ENCODE assay signal across 17 cellular contexts in genomic region chr16:7452090-7452489, GRCh38.
A peak's percentile ranks its signal among the peaks of the same experiment; 100 is the strongest.
DNase-seq lines count a peak whose midpoint lies in the region; ATAC-seq and TF ChIP-seq lines count a peak whose summit lies in the region.
"Had no signal": no experiment of that assay in that cellular context is flagged by ENCODE, and none has a peak within 500 bp of the region (broad histone marks: within the 10 kb centered on the region; RNA-seq: fewer than 3 reads in every experiment).

No MANE protein-coding gene starts in this region.

- H3K36me3 ChIP-seq in GM23338 (ENCODE audit: insufficient read depth) (no peaks in the 10 kb centered on the region), neural cell (ENCODE audit: insufficient read depth, low read length) (no peaks in the 10 kb centered on the region), skeletal muscle tissue (ENCODE audit: control insufficient read depth in 3 of 3, insufficient read depth in 3 of 3, low read length in 3 of 3) (no peaks in the 10 kb centered on the region)
- H3K36me3 ChIP-seq: BLaER1 had no signal

- peaks cover 4% of the 10 kb centered on the region for H3K9me3 Mint-ChIP-seq in GM23338

- H3K9ac ChIP-seq in neural cell (ENCODE audit: low read length): no peak overlapping the region
- peak overlapping the region in 1 of 3 donors; percentile 14 for H3K9ac ChIP-seq in skeletal muscle tissue (ENCODE audit: low read depth in 1 of 3, low read length in 3 of 3)
- H3K9ac ChIP-seq: BLaER1, GM23248 had no signal

- H4K20me1 ChIP-seq in GM23338 (replicated peaks; ENCODE audit: insufficient read depth) (no peaks in the 10 kb centered on the region), neural cell (ENCODE audit: insufficient read depth) (no peaks in the 10 kb centered on the region)
- H4K20me1 ChIP-seq: BLaER1 had no signal

- H3K36me3 Mint-ChIP-seq in GM23338 (ENCODE audit: low read depth): no peaks in the 10 kb centered on the region
- H3K36me3 Mint-ChIP-seq: CD14-positive monocyte; CD4-positive, alpha-beta memory T cell; IgD-negative memory B cell had no signal

- H3K79me2 ChIP-seq in GM23338 (replicated peaks; ENCODE audit: insufficient read depth): no peaks in the 10 kb centered on the region
- no peaks in the 10 kb centered on the region for H3K79me2 ChIP-seq in neural cell (replicated peaks; ENCODE audit: insufficient read depth, low read length)

- peaks cover 3% of the 10 kb centered on the region for H3K27me3 Mint-ChIP-seq in GM23338 (ENCODE audit: insufficient read depth, low read depth, poor library complexity)
- H3K27me3 Mint-ChIP-seq: CD4-positive, alpha-beta memory T cell; IgD-negative memory B cell had no signal

- no peak overlapping the region for H3K27ac Mint-ChIP-seq in GM23338
- H3K27ac Mint-ChIP-seq: CD14-positive monocyte; CD4-positive, alpha-beta memory T cell; IgD-negative memory B cell had no signal

- peak; percentile 32 for TF ChIP-seq RAD21 in neural cell (conservative IDR thresholded peaks at IDR 0.05)

- H3K27ac ChIP-seq in GM23338 (ENCODE audit: low read depth) (no peak overlapping the region), neural cell (ENCODE audit: low read length) (peak overlapping the region; percentile 60), skeletal muscle tissue (ENCODE audit: low read depth, low read length) (peak overlapping the region; percentile 41)
- H3K27ac ChIP-seq: BLaER1, GM23248 had no signal

- H3K4me3 Mint-ChIP-seq in GM23338: no peak overlapping the region
- H3K4me3 Mint-ChIP-seq: CD14-positive monocyte; CD4-positive, alpha-beta memory T cell; IgD-negative memory B cell had no signal

- H2AFZ ChIP-seq in GM23338 (no peak overlapping the region), neural cell (ENCODE audit: low read depth, low read length) (no peak overlapping the region)
- H2AFZ ChIP-seq: GM23248 had no signal

- H3K27me3 ChIP-seq in GM23338 (ENCODE audit: insufficient read depth) (no peaks in the 10 kb centered on the region), neural cell (ENCODE audit: insufficient read depth, low read depth, low read length) (no peaks in the 10 kb centered on the region), skeletal muscle tissue (ENCODE audit: control insufficient read depth in 3 of 3, insufficient read depth in 3 of 3, low read length in 3 of 3) (no peaks in the 10 kb centered on the region)
- H3K27me3 ChIP-seq: BLaER1 had no signal

- H3K9me2 ChIP-seq in GM23338 (ENCODE audit: insufficient read depth) (no peaks in the 10 kb centered on the region), neural cell (ENCODE audit: insufficient read depth, low read length) (no peaks in the 10 kb centered on the region)

- no peak overlapping the region for H3K4me3 ChIP-seq in GM23338
- H3K4me3 ChIP-seq in neural cell (ENCODE audit: low read length): peak overlapping the region; percentile 23
- no peak overlapping the region for H3K4me3 ChIP-seq in skeletal muscle tissue (ENCODE audit: low read length in 3 of 3)
- H3K4me3 ChIP-seq: BLaER1, GM23248 had no signal

- no peaks in the 10 kb centered on the region for H3K4me1 ChIP-seq in GM23338 (ENCODE audit: insufficient read depth)
- H3K4me1 ChIP-seq in skeletal muscle tissue (ENCODE audit: control insufficient read depth in 3 of 3, insufficient read depth in 3 of 3, low read length in 3 of 3): peaks cover 6 to 41% (median 31%) of the 10 kb centered on the region in 3 donors
- H3K4me1 ChIP-seq: BLaER1 had no signal

- no peak for ATAC-seq in GM23338
- ATAC-seq in HG03039 (IDR thresholded peaks at IDR 0.05; ENCODE audit: unreplicated experiment): no peak
- ATAC-seq: HepG2 had no signal

- TF ChIP-seq CTCF in GM23338 (conservative IDR thresholded peaks at IDR 0.05; ENCODE audit: low read depth in 2 of 2) (no peak), neural cell (IDR thresholded peaks at IDR 0.05; ENCODE audit: poor library complexity, severe bottlenecking) (no peak)

- no peak for DNase-seq in GM23338 (ENCODE audit: low spot score)
- DNase-seq in NCI-H774 (lab: John Stamatoyannopoulos, UW): peak; percentile 3
- no peak for DNase-seq in NCI-H2196 (lab: John Stamatoyannopoulos, UW; ENCODE audit: unreplicated experiment)
- DNase-seq in HCEC 1CT: no peak
- DNase-seq: 8988T; CD4-positive, alpha-beta memory T cell; DMS153; DMS79; GDM1; GM23248 had no signal

- peak; percentile 87 for TF ChIP-seq EP300 in neural cell (conservative IDR thresholded peaks at IDR 0.05; ENCODE audit: poor library complexity, severe bottlenecking)

- H3K4me1 Mint-ChIP-seq in GM23338: peaks cover 26% of the 10 kb centered on the region
- H3K4me1 Mint-ChIP-seq: CD14-positive monocyte; CD4-positive, alpha-beta memory T cell; IgD-negative memory B cell had no signal

- H3F3A ChIP-seq in GM23338 (replicated peaks; ENCODE audit: low read depth) (no peaks in the 10 kb centered on the region), neural cell (ENCODE audit: insufficient read depth, low read length, poor library complexity, severe bottlenecking) (no peaks in the 10 kb centered on the region)

- H3K9me3 ChIP-seq in neural cell (ENCODE audit: low read length) (no peaks in the 10 kb centered on the region), skeletal muscle tissue (ENCODE audit: control insufficient read depth in 3 of 3, low read length in 3 of 3) (no peaks in the 10 kb centered on the region)
- H3K9me3 ChIP-seq: BLaER1 had no signal

- H3K4me2 ChIP-seq in GM23338 (peak overlapping the region; percentile 20; the same call in 1 of the 2 replicates), neural cell (ENCODE audit: low read length) (no peak overlapping the region)
- H3K4me2 ChIP-seq: BLaER1 had no signal

TF ChIP-seq in GM23338, 12 proteins besides CTCF, POLR2A, EP300 and RAD21 (continues in another document):
- TF ChIP-seq JUNB (IDR thresholded peaks at IDR 0.05; ENCODE audit: unreplicated experiment) (no peak), ZNF331 (CRISPR knock-in tag; IDR thresholded peaks at IDR 0.05; ENCODE audit: low read depth) (no peak), NANOG (IDR thresholded peaks at IDR 0.05; ENCODE audit: borderline replicate concordance) (no peak), CREB1 (CRISPR knock-in tag; IDR thresholded peaks at IDR 0.05; ENCODE audit: low read depth) (no peak), EZH2phosphoT487 (IDR thresholded peaks at IDR 0.05; ENCODE audit: unreplicated experiment) (no peak), POLR2AphosphoS5 (IDR thresholded peaks at IDR 0.05; ENCODE audit: low read depth) (no peak), STAT1 (IDR thresholded peaks at IDR 0.05; ENCODE audit: unreplicated experiment) (no peak)

TF ChIP-seq in neural cell, 6 proteins besides CTCF, POLR2A, EP300 and RAD21:
- TF ChIP-seq POLR2AphosphoS5 (IDR thresholded peaks at IDR 0.05) (peak; percentile 87), SMC3 (conservative IDR thresholded peaks at IDR 0.05; ENCODE audit: poor library complexity) (peak; percentile 18), TAF1 (IDR thresholded peaks at IDR 0.05; ENCODE audit: low read depth) (no peak), REST (IDR thresholded peaks at IDR 0.05; ENCODE audit: borderline replicate concordance) (no peak), MXI1 (conservative IDR thresholded peaks at IDR 0.05; ENCODE audit: poor library complexity, severe bottlenecking) (no peak), EZH2 (IDR thresholded peaks at IDR 0.05; ENCODE audit: borderline replicate concordance, insufficient read depth, low read length, poor library complexity, severe bottlenecking) (no peak)
